8 cellular contexts compared by ENCODE assay signal in the genomic region with DNA sequence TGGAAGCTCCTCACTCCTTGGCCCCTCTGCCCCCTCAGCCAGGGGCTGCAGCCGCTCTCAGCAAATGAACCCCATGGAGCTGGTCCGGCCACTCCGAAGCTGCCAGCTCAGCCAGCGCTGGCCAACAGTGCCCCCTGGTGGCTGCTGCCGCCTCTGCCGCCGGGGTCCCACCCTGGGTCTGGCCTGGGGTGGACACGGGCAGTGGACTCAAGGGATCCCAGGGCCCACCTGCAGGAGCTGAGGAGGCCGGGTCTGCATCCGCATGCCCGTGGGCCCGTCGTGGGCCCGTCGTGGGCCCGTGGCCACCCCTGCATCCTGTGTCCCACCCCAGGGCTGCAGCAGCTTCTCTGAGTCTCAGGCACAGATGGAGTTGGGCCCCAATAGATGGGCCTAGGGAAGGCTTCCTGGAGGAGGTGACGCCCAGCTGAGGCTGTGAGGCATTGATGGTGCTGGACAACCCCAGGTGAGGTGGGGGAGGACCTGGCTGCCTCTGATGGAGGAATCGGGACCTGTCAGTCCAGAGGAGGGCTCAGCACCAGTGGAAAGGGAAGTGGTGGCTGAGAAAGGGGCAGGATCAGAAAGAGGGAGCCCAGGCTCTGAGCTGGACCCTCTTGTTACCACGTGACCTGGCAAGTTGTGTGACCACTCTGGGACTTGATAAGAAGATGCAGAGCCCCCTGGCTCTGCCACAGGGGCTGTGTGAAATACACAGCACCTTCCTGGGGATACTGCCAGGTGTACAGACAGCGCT.
DNase-seq lines count a peak whose midpoint lies in the region; ATAC-seq, FAIRE-seq and TF ChIP-seq lines count a peak whose summit lies in the region.

No MANE protein-coding gene starts in this region.

- FAIRE-seq in GM12878 (lab: Jason Lieb, UNC): no peak

- WGBS in GM12878 (ENCODE audit: insufficient coverage, insufficient replicate concordance, low lambda C conversion rate, missing lambda C conversion rate): 9% methylated on average over 20 of the region's 20 CpGs
- 17% methylated on average over 20 of the region's 20 CpGs for WGBS in liver

- RAD21 ChIA-PET in GM12878 (lab: Charles Lee; ENCODE audit: unreplicated experiment): interaction anchor here (1.0 kb wide), 1 partner anchor 781 kb away, joined by 3 read pairs; no protein-coding TSS in a partner anchor

- SMC1A ChIA-PET in GM12878 (lab: Charles Lee; ENCODE audit: uncharacterized antibody, unreplicated experiment): no interaction called here

- CTCF ChIA-PET in GM12878 (lab: Yijun Ruan, JAX): interaction anchor here (0.9 to 1.5 kb wide), 3 partner anchors 10 to 338 kb away, joined by 3 to 6 read pairs (median 4); no protein-coding TSS in a partner anchor

- intact Hi-C loops in GM12878 (cut with micrococcal nuclease; ENCODE audit: unreplicated experiment): no loop called here

- POLR2A ChIA-PET in GM12878 (lab: Charles Lee): no interaction called here

- BruUV-seq in GM12878 (replicated peaks; lab: Mats Ljungman, UMichigan): no TSS peak

- no peaks in the 10 kb centered on the region for H3K27me3 ChIP-seq in GM12878 (replicated peaks in 1 of 2; ENCODE audit: control insufficient read depth in 2 of 2, insufficient read depth in 2 of 2, low read length in 1 of 2)
- peaks cover 0 to 4% (median 0%) of the 10 kb centered on the region in 4 donors for H3K27me3 ChIP-seq in liver (ENCODE audit: control insufficient read depth in 4 of 4, insufficient read depth in 4 of 4, low read length in 3 of 4)

- H3K4me3 ChIP-seq in GM12878: no peak overlapping the region
- no peak overlapping the region for H3K4me3 ChIP-seq in liver (ENCODE audit: low read depth in 1 of 3, low read length in 3 of 3)

- no peaks in the 10 kb centered on the region for H3K36me3 ChIP-seq in GM12878 (ENCODE audit: control insufficient read depth in 2 of 2, insufficient read depth in 2 of 2, low read length in 1 of 2)
- H3K36me3 ChIP-seq in liver (ENCODE audit: control insufficient read depth in 4 of 4, insufficient read depth in 3 of 4, low read depth in 1 of 4, low read length in 3 of 4): no peaks in the 10 kb centered on the region

- H3K9ac ChIP-seq in GM12878 (ENCODE audit: control insufficient read depth, insufficient read depth, low read length): no peak overlapping the region
- H3K9ac ChIP-seq in liver (ENCODE audit: low read depth in 1 of 2, low read length in 2 of 2): no peak overlapping the region

- no peaks in the 10 kb centered on the region for H3K4me1 ChIP-seq in GM12878 (ENCODE audit: control insufficient read depth, insufficient read depth, low read length)
- H3K4me1 ChIP-seq in liver (ENCODE audit: control insufficient read depth in 4 of 4, insufficient read depth in 4 of 4, low read length in 3 of 4): peaks cover 3 to 6% (median 4%) of the 10 kb centered on the region in 4 donors

- peak; percentile 83 for ATAC-seq in GM12878

- no peaks in the 10 kb centered on the region for H3K79me2 ChIP-seq in GM12878 (ENCODE audit: control insufficient read depth, insufficient read depth, low read length)

- peaks cover 5% of the 10 kb centered on the region; the same call in 1 of the 2 replicates for H3K27me3 Mint-ChIP-seq in HFFc6 (ENCODE audit: insufficient read depth)

- DNase-seq in CD1c-positive myeloid dendritic cell (ENCODE audit: extremely low spot score) (peak; percentile 23), HFFc6 (no peak), T-helper 1 cell (peak in 3 of 5 donors; percentile 33 to 41 (median 34)), GM12878 (ENCODE audit: low read depth, low spot score) (no peak), NK-92 (lab: John Stamatoyannopoulos, UW; ENCODE audit: unreplicated experiment) (no peak), NCI-H2227 (lab: John Stamatoyannopoulos, UW; ENCODE audit: unreplicated experiment) (no peak)
- DNase-seq in stimulated activated CD4-positive, alpha-beta T cell treated with anti-CD3 and anti-CD28 coated beads, TNF-alpha, amount 100 ng/mL, for 24 hours (ENCODE audit: low read depth in 3 of 3): peak; percentile 10 to 63 (median 50)

- H3K9me3 Mint-ChIP-seq in HFFc6: peaks cover 63% of the 10 kb centered on the region

- H3K36me3 Mint-ChIP-seq in HFFc6 (ENCODE audit: low read depth): peaks cover 14% of the 10 kb centered on the region

- no peak overlapping the region for H3K27ac Mint-ChIP-seq in HFFc6

- TF ChIP-seq RAD21 in GM12878 (IDR thresholded peaks at IDR 0.05; ENCODE audit: insufficient read depth, low read depth, low read length): peak; percentile 42
- peak; percentile 90 to 93 for TF ChIP-seq RAD21 in liver (IDR thresholded peaks at IDR 0.05)

- no peak overlapping the region for H3K4me2 ChIP-seq in GM12878 (ENCODE audit: control insufficient read depth, insufficient read depth)

- no peaks in the 10 kb centered on the region for H4K20me1 ChIP-seq in GM12878 (ENCODE audit: control insufficient read depth, insufficient read depth)

- no peak overlapping the region for H2AFZ ChIP-seq in GM12878 (ENCODE audit: control insufficient read depth, low read depth, low read length)

- no peaks in the 10 kb centered on the region; the same call in 2 of the 3 replicates for H3K9me3 ChIP-seq in GM12878 (replicated peaks; ENCODE audit: control insufficient read depth, insufficient read depth, low read length)
- no peaks in the 10 kb centered on the region for H3K9me3 ChIP-seq in liver (ENCODE audit: control insufficient read depth in 4 of 4, low read length in 3 of 4)

- no peak overlapping the region for H3K27ac ChIP-seq in GM12878 (ENCODE audit: control insufficient read depth, insufficient read depth)
- no peak overlapping the region for H3K27ac ChIP-seq in liver (ENCODE audit: low read depth in 1 of 2, low read length in 2 of 2)

- no peak for TF ChIP-seq POLR2A in GM12878 (IDR thresholded peaks at IDR 0.05; ENCODE audit: low read depth, low read length)

- TF ChIP-seq EP300 in GM12878 (IDR thresholded peaks at IDR 0.05; ENCODE audit: borderline replicate concordance in 1 of 2, control insufficient read depth in 1 of 2, low read depth in 2 of 2, low read length in 2 of 2): no peak

- in situ Hi-C loops in GM12878 (cut with MboI): no loop called here

- no peak overlapping the region for H3K4me3 Mint-ChIP-seq in HFFc6

- TF ChIP-seq CTCF in HFFc6 (IDR thresholded peaks at IDR 0.05): peak; percentile 68
- peak; percentile 49 to 68 (median 61) for TF ChIP-seq CTCF in GM12878 (IDR thresholded peaks at IDR 0.05 in 2 of 3, conservative IDR thresholded peaks at IDR 0.05 in 1 of 3; ENCODE audit: control insufficient read depth in 2 of 3, extremely low read depth in 1 of 3, insufficient read depth in 1 of 3, low read depth in 3 of 3, low read length in 3 of 3)
- TF ChIP-seq CTCF in liver (IDR thresholded peaks at IDR 0.05; ENCODE audit: low read depth, low read length, missing input control): peak; percentile 90

- no peaks in the 10 kb centered on the region for H3K4me1 Mint-ChIP-seq in HFFc6 (ENCODE audit: low read depth)

TF ChIP-seq in GM12878, 131 proteins besides CTCF, POLR2A, EP300 and RAD21:
- TF ChIP-seq BMI1 (IDR thresholded peaks at IDR 0.05; ENCODE audit: borderline replicate concordance): no peak
- TF ChIP-seq PML (IDR thresholded peaks at IDR 0.05; ENCODE audit: low read length): no peak
- TF ChIP-seq BCL3 (IDR thresholded peaks at IDR 0.05; ENCODE audit: borderline replicate concordance, insufficient read depth, low read depth, low read length, poor library complexity, severe bottlenecking): no peak
- peak; percentile 34; the same call in 1 of the 2 replicates for TF ChIP-seq SMC3 (IDR thresholded peaks at IDR 0.05; ENCODE audit: borderline replicate concordance, low read length)
- TF ChIP-seq NFYA (IDR thresholded peaks at IDR 0.05; ENCODE audit: borderline replicate concordance, low read depth, low read length): no peak

TF ChIP-seq in liver, 16 proteins besides CTCF, POLR2A, EP300 and RAD21:
- TF ChIP-seq FOXA1 (IDR thresholded peaks at IDR 0.05) (no peak), HNF4A (conservative IDR thresholded peaks at IDR 0.05) (no peak), NR2F2 (IDR thresholded peaks at IDR 0.05) (no peak), FOXA2 (IDR thresholded peaks at IDR 0.05) (no peak)

Comparison
In these comparisons a context has a peak if more than half of its experiments do, and no peak if none do; other contexts are left out.
1. DNase-seq: peak in CD1c-positive myeloid dendritic cell (single experiment), T-helper 1 cell (3 of 5) and stimulated activated CD4-positive, alpha-beta T cell treated with anti-CD3 and anti-CD28 coated beads, TNF-alpha, amount 100 ng/mL, for 24 hours (3 of 3); none in HFFc6 (single experiment), GM12878 (single experiment), NK-92 (single experiment) and NCI-H2227 (single experiment).
2. Peak in every context shown above with its lines, with median percentiles within 50 percentile points of each other: CTCF ChIP-seq.